In genomic region chr7:113710310-113711106, GRCh38 we compare ENCODE assay signal across 8 cellular contexts.
DNase-seq lines count a peak whose midpoint lies in the region; ATAC-seq, FAIRE-seq and TF ChIP-seq lines count a peak whose summit lies in the region.

No MANE protein-coding gene starts in this region.

- no peak overlapping the region for H2BK15ac ChIP-seq in mesendoderm (replicated peaks; ENCODE audit: low read depth)

- H3K27me3 ChIP-seq in mesendoderm (ENCODE audit: insufficient read depth, low read length, poor library complexity) (no peaks in the 10 kb centered on the region), upper lobe of right lung (no peaks in the 10 kb centered on the region)

- no peak overlapping the region for H2BK120ac ChIP-seq in mesendoderm (ENCODE audit: low read depth, low read length)

- H3K79me1 ChIP-seq in mesendoderm (ENCODE audit: low read length) = no peaks in the 10 kb centered on the region

- no CpG with 5 or more reads among the region's 4 CpGs for WGBS in mesendoderm (ENCODE audit: extremely low coverage, insufficient coverage, low lambda C conversion rate)

- H2AK5ac ChIP-seq in mesendoderm (ENCODE audit: low read length) = no peak overlapping the region

- intact Hi-C loops in upper lobe of right lung (cut with DNase I) = no loop called here

- TF ChIP-seq CTCF in upper lobe of right lung (IDR thresholded peaks at IDR 0.05) = peak; percentile 98

- ATAC-seq in HG03135 (IDR thresholded peaks at IDR 0.05; ENCODE audit: unreplicated experiment) (peak; percentile 99), upper lobe of right lung (peak; percentile 84)

- H3K4me1 ChIP-seq in mesendoderm (ENCODE audit: control insufficient read depth, low read depth, low read length) = no peaks in the 10 kb centered on the region
- no peaks in the 10 kb centered on the region for H3K4me1 ChIP-seq in upper lobe of right lung

- H3K79me2 ChIP-seq in mesendoderm (ENCODE audit: control insufficient read depth, insufficient read depth, low read length) = no peaks in the 10 kb centered on the region

- no peak overlapping the region for H3K4ac ChIP-seq in mesendoderm (ENCODE audit: low read depth, low read length)

- H4K8ac ChIP-seq in mesendoderm (ENCODE audit: low read depth, low read length) = no peak overlapping the region

- no peak overlapping the region for H3K4me2 ChIP-seq in mesendoderm (ENCODE audit: low read length)

- H3K9ac ChIP-seq in mesendoderm (ENCODE audit: low read length) = no peak overlapping the region

- DNase-seq in D341Med (ENCODE audit: low spot score) (peak; percentile 63), GM19239 (ENCODE audit: insufficient read length, low spot score) (peak; percentile 31), NCI-H2081 treated with DMSO at 0.1 percent for 48 hours (lab: John Stamatoyannopoulos, UW) (peak; percentile 42), T1000 (lab: John Stamatoyannopoulos, UW) (peak; percentile 15), mesendoderm (peak; percentile 93), upper lobe of right lung (no peak)

- H3K4me3 ChIP-seq in mesendoderm (ENCODE audit: low read length) (no peak overlapping the region), upper lobe of right lung (no peak overlapping the region)

- H3K9me3 ChIP-seq in upper lobe of right lung = no peaks in the 10 kb centered on the region

- no peak overlapping the region for H3K56ac ChIP-seq in mesendoderm (ENCODE audit: low read length)

- no peak overlapping the region for H4K5ac ChIP-seq in mesendoderm (ENCODE audit: low read length)

- FAIRE-seq in GM19239 (lab: Jason Lieb, UNC) (peak; percentile 96), endometrium (lab: Jason Lieb, UNC) (peak; percentile 55)

- no peak overlapping the region for H2BK5ac ChIP-seq in mesendoderm (ENCODE audit: low read length)

- H3K36me3 ChIP-seq in mesendoderm (ENCODE audit: control insufficient read depth, insufficient read depth, low read length) (no peaks in the 10 kb centered on the region), upper lobe of right lung (no peaks in the 10 kb centered on the region)

- H3K27ac ChIP-seq in mesendoderm (ENCODE audit: low read depth, low read length) (no peak overlapping the region), upper lobe of right lung (no peak overlapping the region)

- H3K18ac ChIP-seq in mesendoderm (ENCODE audit: low read length) = no peak overlapping the region

- no peak overlapping the region for H3K23ac ChIP-seq in mesendoderm (ENCODE audit: low read length)
